ENCODE assay signal across 1 cellular context in the genomic region with DNA sequence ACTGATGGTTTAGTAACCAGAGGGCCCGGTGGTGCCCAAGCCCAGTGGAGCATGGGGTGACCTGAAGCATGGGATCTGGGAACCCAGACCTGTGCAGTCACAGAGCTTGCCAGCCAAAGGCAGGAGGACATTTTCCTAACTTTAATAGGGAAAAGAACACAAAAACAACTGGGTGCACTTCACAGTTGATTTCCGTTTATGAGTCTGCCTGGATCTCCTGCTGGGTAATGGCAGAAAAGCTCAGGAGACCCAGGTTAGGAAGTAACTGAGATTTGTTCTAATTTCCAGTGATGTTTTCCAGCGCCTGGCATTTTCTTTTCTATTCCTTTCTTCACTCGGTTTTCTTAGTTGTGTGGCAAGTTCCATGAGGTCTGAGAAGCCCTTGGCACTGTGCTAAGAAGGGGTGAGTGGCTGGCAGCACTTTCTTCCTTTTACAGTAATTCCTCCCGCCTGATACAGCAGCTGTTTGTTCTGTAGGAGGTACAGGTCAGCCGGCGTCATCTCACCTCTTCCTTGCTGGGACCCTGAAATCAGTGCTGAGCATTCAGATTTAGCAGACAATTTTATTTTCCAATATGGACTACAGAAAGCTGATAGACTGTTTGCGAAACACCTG.
TF ChIP-seq lines count a peak whose summit lies in the region.

No MANE protein-coding gene starts in this region.

TF ChIP-seq in H1, 55 proteins besides CTCF, POLR2A, EP300 and RAD21:
- TF ChIP-seq GABPA (IDR thresholded peaks at IDR 0.05; ENCODE audit: borderline replicate concordance, insufficient read depth, low read length) (no peak), CEBPB (IDR thresholded peaks at IDR 0.05; ENCODE audit: low read depth, low read length) (no peak), CHD1 (IDR thresholded peaks at IDR 0.05; ENCODE audit: low read depth, low read length) (no peak), KDM4A (IDR thresholded peaks at IDR 0.05; ENCODE audit: low read depth, low read length, severe bottlenecking) (no peak), CBX8 (IDR thresholded peaks at IDR 0.05; ENCODE audit: borderline replicate concordance, low read depth, low read length) (no peak)
